Comparison of ENCODE assay signal across 8 cellular contexts in the genomic region with DNA sequence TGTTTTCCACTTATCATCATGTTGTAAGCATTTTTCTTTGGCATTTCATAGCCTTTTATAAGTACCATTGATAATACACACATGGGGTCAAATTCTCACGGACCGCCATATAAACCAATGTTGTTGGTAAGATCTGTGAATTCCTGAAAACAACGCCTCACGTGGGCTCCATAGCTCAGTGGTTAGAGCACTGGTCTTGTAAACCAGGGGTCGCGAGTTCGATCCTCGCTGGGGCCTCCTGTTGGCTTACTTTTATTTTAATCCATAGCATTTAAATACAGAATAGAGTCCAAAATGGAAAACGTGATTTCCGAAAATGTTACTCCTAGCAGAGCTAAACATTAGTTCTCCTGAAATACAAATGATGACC.
DNase-seq lines count a peak whose midpoint lies in the region; ATAC-seq and TF ChIP-seq lines count a peak whose summit lies in the region.

No MANE protein-coding gene starts in this region.

- ATAC-seq in GM19328 (IDR thresholded peaks at IDR 0.05; ENCODE audit: unreplicated experiment) (peak; percentile 18), gastroesophageal sphincter (no peak)

- H3K27ac Mint-ChIP-seq in osteocyte (ENCODE audit: unreplicated experiment), result peak overlapping the region; percentile 88

- peaks cover 0 to 16% (median 4%) of the 10 kb centered on the region in 3 donors for H3K4me1 ChIP-seq in gastroesophageal sphincter
- H3K4me1 ChIP-seq in thyroid gland, result no peaks in the 10 kb centered on the region

- no peaks in the 10 kb centered on the region for H3K27me3 Mint-ChIP-seq in osteocyte (ENCODE audit: unreplicated experiment)

- 19 to 22% methylated on average over 8 to 10 of the region's 10 CpGs for WGBS in gastroesophageal sphincter (ENCODE audit: low coverage in 1 of 2), 2 donors
- 14 to 22% methylated on average over 10 of the region's 10 CpGs for WGBS in thyroid gland, 2 donors

- no peaks in the 10 kb centered on the region for H3K36me3 ChIP-seq in gastroesophageal sphincter
- no peaks in the 10 kb centered on the region for H3K36me3 ChIP-seq in thyroid gland

- peaks cover 11% of the 10 kb centered on the region for H3K4me1 Mint-ChIP-seq in osteocyte (ENCODE audit: unreplicated experiment)

- H3K27ac ChIP-seq in HL-60 (replicated peaks) (peak overlapping the region; percentile 76), gastroesophageal sphincter (peak overlapping the region; percentile 9 to 84 (median 82)), thyroid gland (peak overlapping the region in 2 of 3 donors; percentile 80 to 87)

- no peaks in the 10 kb centered on the region for H3K36me3 Mint-ChIP-seq in osteocyte (ENCODE audit: unreplicated experiment)

- TF ChIP-seq CTCF in AG09309 (IDR thresholded peaks at IDR 0.05; ENCODE audit: control insufficient read depth, insufficient read depth, low read depth, low read length, missing control alignments) (no peak), HL-60 (IDR thresholded peaks at IDR 0.05; ENCODE audit: insufficient read depth, low read length) (no peak), gastroesophageal sphincter (IDR thresholded peaks at IDR 0.05) (no peak), osteocyte (IDR thresholded peaks at IDR 0.05) (no peak), thyroid gland (IDR thresholded peaks at IDR 0.05) (no peak)

- peak; percentile 43 for DNase-seq in AG09309 (ENCODE audit: low read depth)
- DNase-seq in HL-60 (ENCODE audit: low read depth in 1 of 2, low spot score in 1 of 2), result peak; percentile 42 to 67
- DNase-seq in SHP77 (lab: John Stamatoyannopoulos, UW), result peak; percentile 18 to 33
- DNase-seq in activated gamma-delta T cell treated with anti-CD3 and anti-CD28 coated beads, Interleukin-2, amount 50 U/mL, for 16 hours (ENCODE audit: low read depth), result peak; percentile 30
- no peak for DNase-seq in osteocyte (ENCODE audit: extremely low spot score, unreplicated experiment)
- peak; percentile 53 to 54 for DNase-seq in thyroid gland

- TF ChIP-seq POLR2A in gastroesophageal sphincter (IDR thresholded peaks at IDR 0.05) (no peak), thyroid gland (IDR thresholded peaks at IDR 0.05) (no peak)

- H3K4me3 Mint-ChIP-seq in osteocyte (ENCODE audit: unreplicated experiment), result peak overlapping the region; percentile 70

- TF ChIP-seq EP300 in gastroesophageal sphincter (IDR thresholded peaks at IDR 0.05), result no peak

- intact Hi-C loops in thyroid gland (cut with DNase I), result loop anchor here (5.0 kb wide), 1 partner anchor 167 kb away; no protein-coding TSS in a partner anchor

- H3K4me3 ChIP-seq in AG09309 (ENCODE audit: control insufficient read depth, low read depth, low read length) (peak overlapping the region; percentile 52), HL-60 (replicated peaks; ENCODE audit: insufficient read depth, low read length) (peak overlapping the region; percentile 53), gastroesophageal sphincter (peak overlapping the region; percentile 7 to 49), thyroid gland (replicated peaks in 1 of 3) (peak overlapping the region in 1 of 3 donors; percentile 16)

- H3K27me3 ChIP-seq in HL-60 (ENCODE audit: insufficient read depth, poor library complexity, severe bottlenecking) (no peaks in the 10 kb centered on the region), gastroesophageal sphincter (no peaks in the 10 kb centered on the region), thyroid gland (no peaks in the 10 kb centered on the region)

- H3K9me3 ChIP-seq in gastroesophageal sphincter (no peaks in the 10 kb centered on the region), thyroid gland (no peaks in the 10 kb centered on the region)

- no peaks in the 10 kb centered on the region for H3K9me3 Mint-ChIP-seq in osteocyte (ENCODE audit: unreplicated experiment)
